8 cellular contexts compared by ENCODE assay signal in the genomic region with DNA sequence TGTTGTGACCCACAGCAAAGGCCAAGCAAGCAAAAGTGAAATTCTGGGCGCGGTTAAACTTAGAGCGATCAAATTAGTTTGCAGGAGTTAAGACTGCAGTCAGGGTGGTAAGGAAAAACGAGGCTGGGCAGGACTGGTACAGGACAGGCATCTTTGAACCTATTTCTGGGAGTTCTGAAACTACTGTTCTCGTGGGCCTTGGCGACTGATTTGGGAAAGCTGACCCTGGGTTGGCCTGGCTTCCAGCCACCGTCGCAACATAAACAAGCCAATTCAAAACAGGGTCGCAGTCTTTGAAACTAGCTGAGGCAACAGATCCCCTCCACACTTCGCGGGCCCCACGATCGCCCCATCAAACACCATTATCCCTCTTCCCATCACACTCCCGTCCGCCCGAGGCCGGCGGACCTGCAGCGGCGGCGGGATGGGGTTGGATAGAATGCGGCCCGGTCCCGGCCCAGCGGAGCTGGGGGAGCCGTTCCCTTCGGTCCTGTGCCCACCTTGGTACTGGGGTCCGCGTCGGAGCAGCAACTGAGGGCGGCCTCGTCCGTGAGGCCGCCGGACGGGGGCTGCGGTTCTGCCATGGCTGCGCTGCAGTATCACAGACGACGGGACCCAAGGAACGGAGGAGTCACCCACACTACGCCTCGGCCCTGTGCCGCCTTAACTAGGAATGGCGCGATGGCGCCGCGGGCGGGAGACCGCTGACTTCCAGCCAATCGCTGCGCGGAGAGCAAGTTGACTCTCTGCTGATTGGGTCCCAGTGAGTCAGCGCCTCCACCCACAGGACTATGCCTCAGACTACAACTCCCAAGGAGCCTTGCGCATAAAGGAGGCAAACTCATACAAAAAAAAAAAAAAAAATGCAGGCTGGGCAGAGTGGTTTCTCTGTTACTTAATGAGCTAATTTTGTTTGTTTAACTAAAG. TPM values are rescaled to one million over a fixed set of nuclear protein-coding genes. Genes with fewer than 3 reads are reported as not detected.
A peak's percentile ranks its signal among the peaks of the same experiment; 100 is the strongest.
DNase-seq lines count a peak whose midpoint lies in the region; ATAC-seq, FAIRE-seq and TF ChIP-seq lines count a peak whose summit lies in the region.

Gene GLO1 (minus strand): TSS at position 675 of the 927 bp plus-strand sequence. CDS start 91 bp downstream, at position 584.

- TF ChIP-seq CTCF in GM12875 (IDR thresholded peaks at IDR 0.05; ENCODE audit: borderline replicate concordance, insufficient read depth, low read depth, low read length) (no peak), pancreas (IDR thresholded peaks at IDR 0.05) (no peak), tibial artery (IDR thresholded peaks at IDR 0.05) (no peak)

- 0 to 1% methylated on average over 56 of the region's 56 CpGs for WGBS in pancreas, 2 donors

- peaks cover 3% of the 10 kb centered on the region for H3K4me1 ChIP-seq in adipocyte (ENCODE audit: control insufficient read depth, insufficient read depth, low read length)
- H3K4me1 ChIP-seq in pancreas: peaks cover 0 to 4% (median 0%) of the 10 kb centered on the region in 3 donors
- peaks cover 0 to 12% (median 2%) of the 10 kb centered on the region in 4 donors for H3K4me1 ChIP-seq in tibial artery

- FAIRE-seq in pancreas (lab: Jason Lieb, UNC): peak; percentile 89

- DNase-seq in NCI-H1436 (lab: John Stamatoyannopoulos, UW) (peak; percentile 95), T follicular helper cell (ENCODE audit: low read depth) (peak; percentile 94), adipocyte (ENCODE audit: low read depth) (peak; percentile 99), Right ventricle myocardium superior (peak; percentile 99), pancreas (peak; percentile 95 to 98 (median 98)), tibial artery (peak; percentile 98 to 99)

- H3K9me3 ChIP-seq in adipocyte (ENCODE audit: control insufficient read depth, low read length) (no peaks in the 10 kb centered on the region), pancreas (no peaks in the 10 kb centered on the region), tibial artery (no peaks in the 10 kb centered on the region)

- H3K9ac ChIP-seq in adipocyte (ENCODE audit: low read length): peak within 1 kb of the TSS; percentile 94

- ATAC-seq in HG02798 (IDR thresholded peaks at IDR 0.05; ENCODE audit: poor library complexity, unreplicated experiment) (peak; percentile 100), Right ventricle myocardium superior (ENCODE audit: poor library complexity) (peak; percentile 100), pancreas (peak; percentile 99 to 100 (median 100))

- no peaks in the 10 kb centered on the region for H3K27me3 ChIP-seq in adipocyte (replicated peaks; ENCODE audit: control insufficient read depth, insufficient read depth, low read length)
- H3K27me3 ChIP-seq in pancreas: no peaks in the 10 kb centered on the region
- H3K27me3 ChIP-seq in tibial artery: no peaks in the 10 kb centered on the region

- no peaks in the 10 kb centered on the region for H3K36me3 ChIP-seq in adipocyte (ENCODE audit: control insufficient read depth, insufficient read depth, low read length, severe bottlenecking)
- no peaks in the 10 kb centered on the region for H3K36me3 ChIP-seq in pancreas
- H3K36me3 ChIP-seq in tibial artery: peaks cover 0 to 10% (median 0%) of the 10 kb centered on the region in 3 donors

- H3K27ac ChIP-seq in pancreas: peak within 1 kb of the TSS; percentile 83 to 91 (median 88)
- peak within 1 kb of the TSS; percentile 87 to 99 for H3K27ac ChIP-seq in tibial artery

- intact Hi-C loops in Right ventricle myocardium superior (cut with DNase I) (no loop called here), pancreas (cut with DNase I) (no loop called here), tibial artery (cut with DNase I; ENCODE audit: low total_unique reads) (loop anchor here (10.0 kb wide), 1 partner anchor 68 kb away; the partner anchor contains the start of gene BTBD9)

- H3K4me3 ChIP-seq in GM12875 (ENCODE audit: low read depth, low read length): peak within 1 kb of the TSS; percentile 72
- H3K4me3 ChIP-seq in adipocyte (ENCODE audit: low read length): peak within 1 kb of the TSS; percentile 84
- peak within 1 kb of the TSS; percentile 39 to 66 (median 60) for H3K4me3 ChIP-seq in pancreas
- peak within 1 kb of the TSS; percentile 80 to 95 for H3K4me3 ChIP-seq in tibial artery

RNA-seq across cellular contexts. Expression of gene GLO1, which starts in this region (rescaled TPM):
- total RNA-seq in Right ventricle myocardium superior (85.5 TPM), pancreas (10 to 100 TPM; 16.6 to 32.6 (median 20.4) TPM)
- 10 to 100 TPM; 26.7 to 36.5 TPM for polyA plus RNA-seq in pancreas

Comparison
In these comparisons a context has a peak if more than half of its experiments do, and no peak if none do; other contexts are left out.
1. Peak in every context shown above with its lines: DNase-seq, ATAC-seq, H3K4me3 ChIP-seq and H3K27ac ChIP-seq.